ENCODE assay signal across 1 cellular context in genomic region chr20:51715028-51715872, GRCh38.
TF ChIP-seq lines count a peak whose summit lies in the region.

No MANE protein-coding gene starts in this region.

TF ChIP-seq in H1, 55 proteins besides CTCF, POLR2A, EP300 and RAD21:
- TF ChIP-seq, protein P1, sequence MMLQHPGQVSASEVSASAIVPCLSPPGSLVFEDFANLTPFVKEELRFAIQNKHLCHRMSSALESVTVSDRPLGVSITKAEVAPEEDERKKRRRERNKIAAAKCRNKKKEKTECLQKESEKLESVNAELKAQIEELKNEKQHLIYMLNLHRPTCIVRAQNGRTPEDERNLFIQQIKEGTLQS (IDR thresholded peaks at IDR 0.05; ENCODE audit: insufficient read depth, low read depth, low read length) = no peak
- TF ChIP-seq EGR1 (IDR thresholded peaks at IDR 0.05; ENCODE audit: borderline replicate concordance, low read depth, low read length) (no peak), SRF (IDR thresholded peaks at IDR 0.05; ENCODE audit: low read depth, low read length) (no peak), CBX8 (IDR thresholded peaks at IDR 0.05; ENCODE audit: borderline replicate concordance, low read depth, low read length) (no peak), SP4 (IDR thresholded peaks at IDR 0.05; ENCODE audit: low read length) (no peak), CHD2 (IDR thresholded peaks at IDR 0.05; ENCODE audit: low read length) (no peak), KDM4A (IDR thresholded peaks at IDR 0.05; ENCODE audit: low read depth, low read length, severe bottlenecking) (no peak), GABPA (IDR thresholded peaks at IDR 0.05; ENCODE audit: borderline replicate concordance, insufficient read depth, low read length) (no peak), TAF7 (optimal IDR thresholded peaks at IDR 0.05; ENCODE audit: borderline replicate concordance, low read depth, low read length) (no peak)
